In the genomic region with DNA sequence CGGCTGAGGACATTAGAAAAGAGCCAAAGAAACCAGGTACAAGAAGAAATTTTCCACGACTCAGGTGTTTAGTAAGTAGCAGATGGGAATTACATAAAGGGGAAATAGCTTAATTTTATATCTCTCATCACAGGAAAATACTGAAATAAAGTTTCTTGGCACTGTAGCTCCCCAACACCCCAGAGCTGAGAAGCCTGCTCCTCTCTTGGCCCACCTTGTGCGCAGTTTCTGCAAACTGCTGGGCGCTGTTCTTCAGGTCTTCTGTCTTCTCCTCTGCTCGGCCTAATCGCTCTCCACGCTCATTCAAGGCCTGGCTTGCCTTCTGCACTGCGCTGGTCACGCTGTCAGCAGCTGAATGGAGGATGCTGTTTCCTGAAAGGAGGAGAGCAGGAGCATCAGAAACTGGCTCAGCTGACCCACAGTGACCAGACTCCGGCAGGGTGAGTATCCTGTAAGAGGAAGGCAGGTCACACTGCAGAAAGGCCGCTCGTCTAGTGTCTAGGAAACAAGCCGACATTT, we compare ENCODE assay signal across 17 cellular contexts.
"Had no signal": no experiment of that assay in that cellular context is flagged by ENCODE, and none has a peak within 500 bp of the region (broad histone marks: within the 10 kb centered on the region; RNA-seq: fewer than 3 reads in every experiment).

No MANE protein-coding gene starts in this region.

- H3K4me1 Mint-ChIP-seq: T-cell had no signal

- H3K36me3 Mint-ChIP-seq: T-cell had no signal

- DNase-seq: activated CD4-positive, alpha-beta T cell treated with anti-CD3 and anti-CD28 coated beads for 4 hours; activated CD8-positive, alpha-beta memory T cell treated with anti-CD3 and anti-CD28 coated beads, Interleukin-2, amount 50 U/mL, for 4 hours; activated CD8-positive, alpha-beta T cell treated with anti-CD3 and anti-CD28 coated beads for 36 hours; caudate nucleus; effector memory CD4-positive, alpha-beta T cell; left lung; sigmoid colon; stimulated activated CD4-positive, alpha-beta T cell treated with anti-CD3 and anti-CD28 coated beads, Interleukin-4, amount 100 ng/mL, for 1 hour; stimulated activated CD8-positive, alpha-beta memory T cell treated with anti-CD3 and anti-CD28 coated beads, Interleukin-4, amount 100 ng/mL, for 48 hours; stimulated activated naive CD8-positive, alpha-beta T cell treated with anti-CD3 and anti-CD28 coated beads, Interleukin-15, Interleukin-2, amounts not matched to agents 100 U/mL and 50 U/mL, for 24 hours; T-cell; upper lobe of right lung had no signal

- H3K27ac Mint-ChIP-seq: activated CD8-positive, alpha-beta T cell treated with anti-CD3 and anti-CD28 coated beads for 36 hours; T-cell had no signal

- H3K9me3 Mint-ChIP-seq: activated CD8-positive, alpha-beta T cell treated with anti-CD3 and anti-CD28 coated beads for 36 hours; T-cell had no signal

- H3K4me3 Mint-ChIP-seq: activated CD8-positive, alpha-beta T cell treated with anti-CD3 and anti-CD28 coated beads for 36 hours; T-cell had no signal

- H3K36me3 ChIP-seq: left lung, neutrophil, prostate gland, sigmoid colon, suprapubic skin, upper lobe of right lung had no signal

- H3K4me3 ChIP-seq: coronary artery, left lung, prostate gland, sigmoid colon, SK-N-MC, suprapubic skin, upper lobe of right lung had no signal

- H3K4me1 ChIP-seq: upper lobe of right lung had no signal

- H3K9me3 ChIP-seq: left lung, neutrophil, prostate gland, sigmoid colon, suprapubic skin, upper lobe of right lung had no signal

- H3K27me3 ChIP-seq: left lung, sigmoid colon, suprapubic skin, upper lobe of right lung had no signal

- H3K27ac ChIP-seq: coronary artery, left lung, neutrophil, SK-N-MC, suprapubic skin, upper lobe of right lung had no signal
